Comparison of ENCODE assay signal across 8 cellular contexts in genomic region chr1:43171876-43172531, GRCh38. TPM values are rescaled to one million over a fixed set of nuclear protein-coding genes. Genes with fewer than 3 reads are reported as not detected.
DNase-seq lines count a peak whose midpoint lies in the region; ATAC-seq and TF ChIP-seq lines count a peak whose summit lies in the region.

Gene CFAP57, plus strand, starts transcription at chr1:43172330. Its CDS starts 424 bp downstream, at chr1:43172754.
Gene EBNA1BP2, minus strand, starts transcription at chr1:43172290. Its CDS starts 172 bp downstream, at chr1:43172118.

- H3K27me3 Mint-ChIP-seq in activated CD4-positive, alpha-beta T cell treated with anti-CD3 and anti-CD28 coated beads for 36 hours = peaks cover 9% of the 10 kb centered on the region

- peaks cover 46% of the 10 kb centered on the region for H3K36me3 Mint-ChIP-seq in activated CD4-positive, alpha-beta T cell treated with anti-CD3 and anti-CD28 coated beads for 36 hours (ENCODE audit: low read depth)

- ATAC-seq in GM19324 (IDR thresholded peaks at IDR 0.05; ENCODE audit: low FRiP score, unreplicated experiment) (peak; percentile 97), HG03457 (IDR thresholded peaks at IDR 0.05; ENCODE audit: unreplicated experiment) (peak; percentile 56)
- peak; percentile 93 for ATAC-seq in activated CD4-positive, alpha-beta T cell treated with anti-CD3 and anti-CD28 coated beads for 36 hours

- 0 out of 2 replicates have a peak, but pooled peaks cover 19% of the 10 kb centered on the region for H4K20me1 ChIP-seq in BLaER1

- no peaks in the 10 kb centered on the region for H3K9me3 Mint-ChIP-seq in activated CD4-positive, alpha-beta T cell treated with anti-CD3 and anti-CD28 coated beads for 36 hours (ENCODE audit: low read depth)

- peak within 1 kb of the TSS; percentile 95 for H3K27ac Mint-ChIP-seq in activated CD4-positive, alpha-beta T cell treated with anti-CD3 and anti-CD28 coated beads for 36 hours

- intact Hi-C loops in activated CD4-positive, alpha-beta T cell treated with anti-CD3 and anti-CD28 coated beads for 36 hours (cut with DNase I, micrococcal nuclease) = loop anchor here (1.0 to 5.0 kb wide), 20 partner anchors 177 to 1041 kb away; partner anchors contain the start of genes C1orf50 (in 2 of the 2), P3H1 (in 2 of the 2), ATP6V0B (in 1 of the 2) and CDC20 (in 1 of the 2)

- TF ChIP-seq CTCF in coronary artery (IDR thresholded peaks at IDR 0.05) = no peak

- H3K4me3 Mint-ChIP-seq in activated CD4-positive, alpha-beta T cell treated with anti-CD3 and anti-CD28 coated beads for 36 hours = peak within 1 kb of the TSS; percentile 93

- DNase-seq in NCI-H510A treated with DMSO at 0.1 percent for 48 hours (lab: John Stamatoyannopoulos, UW) (peak; percentile 100), coronary artery (ENCODE audit: low spot score) (peak; percentile 94), left kidney (ENCODE audit: low read depth, low spot score) (peak; percentile 98)
- DNase-seq in activated CD4-positive, alpha-beta T cell treated with anti-CD3 and anti-CD28 coated beads for 36 hours = peak; percentile 94
- DNase-seq in stimulated activated CD4-positive, alpha-beta T cell treated with anti-CD3 and anti-CD28 coated beads, Interleukin-1b, Interleukin-23, amount 100 ng/mL, for 4 hours (ENCODE audit: low read depth in 2 of 2) = peak; percentile 75 to 85

- POLR2A ChIA-PET in activated CD4-positive, alpha-beta T cell treated with anti-CD3 and anti-CD28 coated beads for 36 hours (lab: Charles Lee) = no interaction called here

- no peaks in the 10 kb centered on the region for H3K27me3 ChIP-seq in BLaER1

- peak within 1 kb of the TSS; percentile 81 for H3K9ac ChIP-seq in BLaER1

- CTCF ChIA-PET in activated CD4-positive, alpha-beta T cell treated with anti-CD3 and anti-CD28 coated beads for 36 hours (lab: Charles Lee) = interaction anchor here (0.7 to 1.6 kb wide), 5 partner anchors 28 to 325 kb away, joined by 3 to 4 read pairs (median 3); partner anchors contain the start of genes MED8, SZT2 and ZNF691

- H3K27ac ChIP-seq in BLaER1 (peak within 1 kb of the TSS; percentile 77), coronary artery (peak within 1 kb of the TSS in 1 of 2 donors; percentile 62)

- peaks cover 21% of the 10 kb centered on the region for H3K4me1 ChIP-seq in BLaER1

- H3K9me3 ChIP-seq in BLaER1 = no peaks in the 10 kb centered on the region

- peaks cover 38% of the 10 kb centered on the region for H3K36me3 ChIP-seq in BLaER1

- H3K4me2 ChIP-seq in BLaER1 = peak within 1 kb of the TSS; percentile 96

- peaks cover 29% of the 10 kb centered on the region for H3K4me1 Mint-ChIP-seq in activated CD4-positive, alpha-beta T cell treated with anti-CD3 and anti-CD28 coated beads for 36 hours

- peak within 1 kb of the TSS; percentile 81 for H3K4me3 ChIP-seq in BLaER1
- peak within 1 kb of the TSS; percentile 92 for H3K4me3 ChIP-seq in coronary artery

RNA-seq across cellular contexts. Expression of gene CFAP57, which starts in this region (rescaled TPM):
- total RNA-seq in activated CD4-positive, alpha-beta T cell treated with anti-CD3 and anti-CD28 coated beads for 36 hours = under 1 TPM in 1 of 2 experiments, not detected in 1; 0.11 TPM

RNA-seq across cellular contexts. Expression of gene EBNA1BP2, which starts in this region (rescaled TPM):
- total RNA-seq in activated CD4-positive, alpha-beta T cell treated with anti-CD3 and anti-CD28 coated beads for 36 hours = 100 to 1,000 TPM; 100 to 114 TPM
